8 cellular contexts compared by ENCODE assay signal in the genomic region with DNA sequence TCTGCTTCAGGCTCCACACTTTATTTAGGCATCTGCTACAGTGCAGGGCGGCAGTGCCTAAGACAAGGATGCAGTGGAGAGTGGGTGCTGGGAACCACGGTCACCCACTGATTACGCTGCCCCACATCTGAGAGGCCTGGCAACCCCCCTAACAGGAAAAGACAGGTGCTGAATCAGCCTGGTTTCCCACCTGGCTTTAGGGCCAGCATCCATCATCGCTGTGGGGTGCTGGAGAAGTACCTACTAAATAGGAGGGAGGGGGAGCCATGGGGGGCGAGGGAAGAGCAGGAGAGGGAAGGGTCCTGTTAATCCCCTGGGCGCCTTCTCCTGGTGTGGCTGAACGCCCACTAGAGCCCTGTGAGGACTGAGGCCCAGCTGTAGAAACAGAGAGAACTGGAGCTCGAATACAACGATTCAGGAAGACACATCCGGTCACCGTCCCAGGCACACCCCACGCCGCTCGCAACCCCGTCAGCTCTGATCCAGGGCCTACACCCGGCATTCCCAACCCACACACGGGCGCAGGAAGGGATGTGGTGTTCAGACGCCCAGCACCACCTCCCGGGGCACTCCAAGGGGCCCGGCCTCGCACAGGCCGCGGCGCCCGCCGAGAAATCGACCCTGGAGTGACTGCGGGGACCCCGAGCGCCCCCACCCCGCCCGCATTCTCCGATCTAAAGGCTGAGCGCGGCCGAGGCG. TPM values are rescaled to one million over a fixed set of nuclear protein-coding genes. Genes with fewer than 3 reads are reported as not detected.
DNase-seq lines count a peak whose midpoint lies in the region; ATAC-seq and TF ChIP-seq lines count a peak whose summit lies in the region.

No MANE protein-coding gene starts in this region.

- H3K36me3 Mint-ChIP-seq in activated naive CD4-positive, alpha-beta T cell treated with anti-CD3 and anti-CD28 coated beads, Interleukin-2, amount 50 U/mL, for 24 hours, result peaks cover 8% of the 10 kb centered on the region

- no peaks in the 10 kb centered on the region for H3K9me3 Mint-ChIP-seq in activated naive CD4-positive, alpha-beta T cell treated with anti-CD3 and anti-CD28 coated beads, Interleukin-2, amount 50 U/mL, for 24 hours

- H3K4me1 ChIP-seq in heart left ventricle, result peaks cover 0 to 24% (median 12%) of the 10 kb centered on the region in 12 donors

- H3K27me3 ChIP-seq in AG04450 (ENCODE audit: control insufficient read depth, insufficient read depth, low read length), result no peaks in the 10 kb centered on the region
- no peaks in the 10 kb centered on the region for H3K27me3 ChIP-seq in heart left ventricle

- H3K4me3 ChIP-seq in AG04450 (ENCODE audit: low read depth, low read length), result peak overlapping the region; percentile 69
- H3K4me3 ChIP-seq in heart left ventricle, result peak overlapping the region; percentile 19 to 98 (median 84)

- no peak for TF ChIP-seq POLR2A in heart left ventricle (IDR thresholded peaks at IDR 0.05)

- peak overlapping the region; percentile 99 for H3K27ac Mint-ChIP-seq in activated naive CD4-positive, alpha-beta T cell treated with anti-CD3 and anti-CD28 coated beads, Interleukin-2, amount 50 U/mL, for 24 hours

- H3K4me3 Mint-ChIP-seq in activated naive CD4-positive, alpha-beta T cell treated with anti-CD3 and anti-CD28 coated beads, Interleukin-2, amount 50 U/mL, for 24 hours, result peak overlapping the region; percentile 89

- POLR2A ChIA-PET in AG04450 (lab: Yijun Ruan, JAX), result interaction anchor here (1.1 kb wide), 1 partner anchor 13 kb away, joined by 9 read pairs; no protein-coding TSS in a partner anchor

- no peaks in the 10 kb centered on the region for H3K9me3 ChIP-seq in AG04450 (ENCODE audit: control insufficient read depth, insufficient read depth, low read length)
- H3K9me3 ChIP-seq in heart left ventricle, result no peaks in the 10 kb centered on the region

- peaks cover 62% of the 10 kb centered on the region for H3K4me1 Mint-ChIP-seq in activated naive CD4-positive, alpha-beta T cell treated with anti-CD3 and anti-CD28 coated beads, Interleukin-2, amount 50 U/mL, for 24 hours

- 8 to 16% (median 9%) methylated on average over 19 to 38 of the region's 38 CpGs for WGBS in heart left ventricle, 4 donors

- peak overlapping the region; percentile 84 for H3K27ac ChIP-seq in AG04450 (ENCODE audit: low read depth, low read length)
- peak overlapping the region; percentile 61 to 98 (median 94) for H3K27ac ChIP-seq in heart left ventricle

- no peak for DNase-seq in AG04450 (ENCODE audit: low read depth, low spot score)
- DNase-seq in NOMO-1 treated with DMSO at 0.1 percent for 48 hours (lab: John Stamatoyannopoulos, UW; ENCODE audit: unreplicated experiment), result peak; percentile 26
- DNase-seq in heart left ventricle, result peak; percentile 70 to 82 (median 71)
- peak in 8 of 10 donors; percentile 23 to 92 (median 44) for DNase-seq in posterior cingulate gyrus
- DNase-seq in SHP77 treated with DMSO at 0.1 percent for 48 hours (lab: John Stamatoyannopoulos, UW), result no peak

- no peaks in the 10 kb centered on the region for H3K27me3 Mint-ChIP-seq in activated naive CD4-positive, alpha-beta T cell treated with anti-CD3 and anti-CD28 coated beads, Interleukin-2, amount 50 U/mL, for 24 hours

- peaks cover 0 to 38% (median 34%) of the 10 kb centered on the region in 9 donors for H3K36me3 ChIP-seq in heart left ventricle

- ATAC-seq in GM18858 (IDR thresholded peaks at IDR 0.05; ENCODE audit: unreplicated experiment) (peak; percentile 6), HG03064 (IDR thresholded peaks at IDR 0.05; ENCODE audit: low read depth, unreplicated experiment) (peak; percentile 32), heart left ventricle (peak; percentile 18 to 70 (median 66))

- TF ChIP-seq CTCF in AG04450 (IDR thresholded peaks at IDR 0.05; ENCODE audit: low read depth, low read length) (no peak), heart left ventricle (IDR thresholded peaks at IDR 0.05) (no peak)

- CTCF ChIA-PET in AG04450 (lab: Charles Lee), result no interaction called here

- intact Hi-C loops in heart left ventricle (cut with DNase I) (loop anchor here in 1 of 10 donors (10.0 kb wide), 1 partner anchor 442 kb away; no protein-coding TSS in a partner anchor), posterior cingulate gyrus (cut with DNase I) (loop anchor here (10.0 kb wide), 1 partner anchor 112 kb away; no protein-coding TSS in a partner anchor)

RNA-seq across cellular contexts. Expression of a gene that starts 0.6 kb away (rescaled TPM):
- polyA plus RNA-seq in AG04450 (2011; rRNA removed) (183 and 195 TPM in 2 replicates), heart left ventricle (10 to 100 TPM; 16.1 to 44.7 TPM)
- 88.3 and 91.6 TPM in 2 replicates for polyA minus RNA-seq in AG04450 (2011; rRNA and poly(A)+ RNA removed)
- 10 to 100 TPM; 28.9 to 55.7 (median 41.2) TPM for total RNA-seq in heart left ventricle

Comparison
In these comparisons a context has a peak if more than half of its experiments do, and no peak if none do; other contexts are left out.
1. DNase-seq: peak in NOMO-1 treated with DMSO at 0.1 percent for 48 hours (single experiment), heart left ventricle (5 of 5) and posterior cingulate gyrus (8 of 10); none in AG04450 (single experiment) and SHP77 treated with DMSO at 0.1 percent for 48 hours (single experiment).
2. ATAC-seq: peak in every context shown above with its lines; median percentile 66 in heart left ventricle; 32 in HG03064; 6 in GM18858.